Comparison of ENCODE assay signal across 20 cellular contexts in the genomic region with DNA sequence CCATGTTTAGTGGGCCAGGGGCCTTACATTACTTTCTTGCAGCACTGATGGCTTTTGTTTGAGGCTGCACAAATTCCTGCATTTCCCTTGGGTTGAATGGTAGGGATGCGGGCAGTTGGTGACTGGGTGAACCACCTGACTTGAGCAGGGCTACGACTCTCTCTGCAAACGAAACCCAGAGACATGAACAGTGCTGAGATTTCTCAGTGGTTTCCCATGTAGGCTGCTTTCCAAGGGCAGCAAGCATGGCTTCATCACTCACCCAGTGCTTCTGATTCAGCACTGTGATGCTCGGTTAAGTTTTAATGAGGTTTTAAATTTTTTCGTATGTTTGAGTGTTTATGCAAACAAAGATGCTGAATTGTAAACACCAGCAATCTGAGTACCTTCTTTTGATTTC.
"Had no signal": no experiment of that assay in that cellular context is flagged by ENCODE, and none has a peak within 500 bp of the region (broad histone marks: within the 10 kb centered on the region; RNA-seq: fewer than 3 reads in every experiment).

No MANE protein-coding gene starts in this region.

- ATAC-seq: effector memory CD8-positive, alpha-beta T cell; left colon; stimulated activated effector memory CD8-positive, alpha-beta T cell treated with anti-CD3 and anti-CD28 coated beads, Interleukin-12 subunit alpha, Interleukin-12 subunit beta, amount 100 ng/mL, for 72 hours had no signal

- H3K27ac Mint-ChIP-seq: activated CD4-positive, alpha-beta memory T cell treated with anti-CD3 and anti-CD28 coated beads, Interleukin-2, amount 10 ng/mL, durations not matched to agents 7 days and 5 days; activated naive CD8-positive, alpha-beta T cell treated with anti-CD3 and anti-CD28 coated beads, Interleukin-2, amount 10 ng/mL, durations not matched to agents 7 days and 5 days; activated T-helper 2 cell treated with anti-CD3 and anti-CD28 coated beads, Interferon-gamma antibody, Interleukin-2, Interleukin-4, amounts not matched to agents 10 μg/mL and 5 μg/mL and 100 μg/mL, durations not matched to agents 14 hours and 24 hours and 36 hours; effector memory CD8-positive, alpha-beta T cell; stimulated activated effector memory CD8-positive, alpha-beta T cell treated with anti-CD3 and anti-CD28 coated beads, Interleukin-12 subunit alpha, Interleukin-12 subunit beta, amount 100 ng/mL, for 72 hours; type B pancreatic cell had no signal

- H3K9me3 ChIP-seq: sigmoid colon, stomach, testis had no signal

- H3K4me3 ChIP-seq: cardiac muscle cell, lung, sigmoid colon, stomach, testis had no signal

- H3K4me3 Mint-ChIP-seq: activated CD4-positive, alpha-beta memory T cell treated with anti-CD3 and anti-CD28 coated beads, Interleukin-2, amount 10 ng/mL, durations not matched to agents 7 days and 5 days; activated naive CD8-positive, alpha-beta T cell treated with anti-CD3 and anti-CD28 coated beads, Interleukin-2, amount 10 ng/mL, durations not matched to agents 7 days and 5 days; effector memory CD8-positive, alpha-beta T cell; nephron; stimulated activated effector memory CD8-positive, alpha-beta T cell treated with anti-CD3 and anti-CD28 coated beads, Interleukin-12 subunit alpha, Interleukin-12 subunit beta, amount 100 ng/mL, for 72 hours; type B pancreatic cell had no signal

- H3K4me1 Mint-ChIP-seq: activated naive CD8-positive, alpha-beta T cell treated with anti-CD3 and anti-CD28 coated beads, Interleukin-2, amount 10 ng/mL, durations not matched to agents 7 days and 5 days had no signal

- H3K27me3 Mint-ChIP-seq: activated CD4-positive, alpha-beta memory T cell treated with anti-CD3 and anti-CD28 coated beads, Interleukin-2, amount 10 ng/mL, durations not matched to agents 7 days and 5 days; activated naive CD8-positive, alpha-beta T cell treated with anti-CD3 and anti-CD28 coated beads, Interleukin-2, amount 10 ng/mL, durations not matched to agents 7 days and 5 days; effector memory CD8-positive, alpha-beta T cell; type B pancreatic cell had no signal

- H3K4me1 ChIP-seq: stomach, testis had no signal

- H3K36me3 ChIP-seq: cardiac muscle cell, sigmoid colon, stomach had no signal

- DNase-seq: activated CD4-positive, alpha-beta memory T cell treated with anti-CD3 and anti-CD28 coated beads, Interleukin-2, amount 10 ng/mL, durations not matched to agents 7 days and 5 days; activated CD4-positive, alpha-beta T cell treated with anti-CD3 and anti-CD28 coated beads for 48 hours; activated naive CD4-positive, alpha-beta T cell treated with Interleukin-2 at 50 U/mL for 16 hours; activated naive CD8-positive, alpha-beta T cell treated with anti-CD3 and anti-CD28 coated beads, Interleukin-2, amount 10 ng/mL, durations not matched to agents 7 days and 5 days; activated T-cell treated with anti-CD3 and anti-CD28 coated beads, Interleukin-2, amount 50 U/mL, for 1 hour; amygdala; effector memory CD8-positive, alpha-beta T cell; left colon; midbrain; posterior cingulate gyrus; sigmoid colon; stimulated activated CD4-positive, alpha-beta T cell treated with anti-CD3 and anti-CD28 coated beads, Interleukin-4, amount 100 ng/mL, for 24 hours; stomach; testis had no signal

- H3K27ac ChIP-seq: cardiac muscle cell, sigmoid colon, stomach, testis had no signal

- H3K27me3 ChIP-seq: cardiac muscle cell, sigmoid colon, stomach, testis had no signal

- H3K9me3 Mint-ChIP-seq: activated naive CD8-positive, alpha-beta T cell treated with anti-CD3 and anti-CD28 coated beads, Interleukin-2, amount 10 ng/mL, durations not matched to agents 7 days and 5 days; activated T-helper 2 cell treated with anti-CD3 and anti-CD28 coated beads, Interferon-gamma antibody, Interleukin-2, Interleukin-4, amounts not matched to agents 10 μg/mL and 5 μg/mL and 100 μg/mL, durations not matched to agents 14 hours and 24 hours and 36 hours; effector memory CD8-positive, alpha-beta T cell; stimulated activated effector memory CD8-positive, alpha-beta T cell treated with anti-CD3 and anti-CD28 coated beads, Interleukin-12 subunit alpha, Interleukin-12 subunit beta, amount 100 ng/mL, for 72 hours had no signal
